Comparison of ENCODE assay signal across 14 cellular contexts in genomic region chr20:3931664-3932063, GRCh38. TPM values are rescaled to one million over a fixed set of nuclear protein-coding genes. Genes with fewer than 3 reads are reported as not detected.
DNase-seq lines count a peak whose midpoint lies in the region; ATAC-seq and TF ChIP-seq lines count a peak whose summit lies in the region.
"Had no signal": no experiment of that assay in that cellular context is flagged by ENCODE, and none has a peak within 500 bp of the region (broad histone marks: within the 10 kb centered on the region; RNA-seq: fewer than 3 reads in every experiment).

No MANE protein-coding gene starts in this region.

- H3K27ac Mint-ChIP-seq in central memory CD8-positive, alpha-beta T cell (ENCODE audit: low read depth) = no peak overlapping the region
- H3K27ac Mint-ChIP-seq in neural progenitor cell (peak overlapping the region; percentile 87), GM23338 (no peak overlapping the region)

- H3K4me2 ChIP-seq in neural progenitor cell (no peak overlapping the region), GM23338 (no peak overlapping the region)
- H3K4me2 ChIP-seq: smooth muscle cell had no signal

- no peaks in the 10 kb centered on the region for H3K9me2 ChIP-seq in GM23338 (ENCODE audit: insufficient read depth)

- H3K9ac ChIP-seq in neural progenitor cell = no peak overlapping the region

- H3K9me3 ChIP-seq in right atrium auricular region (no peaks in the 10 kb centered on the region), neural progenitor cell (ENCODE audit: low read depth) (no peaks in the 10 kb centered on the region)

- H3K36me3 ChIP-seq in right atrium auricular region (no peaks in the 10 kb centered on the region), neural progenitor cell (no peaks in the 10 kb centered on the region), GM23338 (ENCODE audit: insufficient read depth) (no peaks in the 10 kb centered on the region)

- H3K4me3 ChIP-seq in right atrium auricular region = no peak overlapping the region
- no peak overlapping the region for H3K4me3 ChIP-seq in neural progenitor cell
- no peak overlapping the region for H3K4me3 ChIP-seq in GM23338
- H3K4me3 ChIP-seq: smooth muscle cell had no signal

- DNase-seq in right atrium auricular region (ENCODE audit: low spot score) = peak; percentile 47
- DNase-seq in left ventricle myocardium superior = no peak
- DNase-seq in central memory CD8-positive, alpha-beta T cell (ENCODE audit: low spot score in 2 of 2) = no peak
- DNase-seq in neural progenitor cell (ENCODE audit: low spot score) = no peak
- no peak for DNase-seq in GM23338 (ENCODE audit: low spot score)
- DNase-seq: activated CD8-positive, alpha-beta memory T cell treated with anti-CD3 and anti-CD28 coated beads for 24 hours; NCI-H1930; NCI-H526 treated with DMSO at 0.1 percent for 48 hours; WERI-Rb-1 had no signal

- peaks cover 0 to 65% of the 10 kb centered on the region in 2 donors for H3K4me1 ChIP-seq in right atrium auricular region
- H3K4me1 ChIP-seq in neural progenitor cell = peaks cover 16% of the 10 kb centered on the region
- H3K4me1 ChIP-seq in GM23338 (ENCODE audit: insufficient read depth) = peaks cover 25% of the 10 kb centered on the region

- ATAC-seq in left ventricle myocardium superior = no peak
- ATAC-seq in central memory CD8-positive, alpha-beta T cell (replicated peaks; ENCODE audit: extremely low read depth, poor library complexity, severe bottlenecking) = no peak
- no peak for ATAC-seq in HG03378 (IDR thresholded peaks at IDR 0.05; ENCODE audit: unreplicated experiment)
- ATAC-seq in GM18502 (IDR thresholded peaks at IDR 0.05; ENCODE audit: poor library complexity, unreplicated experiment) = no peak
- no peak for ATAC-seq in GM18907 (IDR thresholded peaks at IDR 0.05; ENCODE audit: unreplicated experiment)
- no peak for ATAC-seq in GM23338

- H4K20me1 ChIP-seq in neural progenitor cell (ENCODE audit: low read depth) (peaks cover 19% of the 10 kb centered on the region), GM23338 (replicated peaks; ENCODE audit: insufficient read depth) (peaks cover 12% of the 10 kb centered on the region)

- peaks cover 50% of the 10 kb centered on the region for H3K4me1 Mint-ChIP-seq in central memory CD8-positive, alpha-beta T cell
- H3K4me1 Mint-ChIP-seq in neural progenitor cell (peaks cover 37% of the 10 kb centered on the region), GM23338 (peaks cover 22% of the 10 kb centered on the region)

- H3F3A ChIP-seq in neural progenitor cell (ENCODE audit: low read depth) (peaks cover 24% of the 10 kb centered on the region), GM23338 (replicated peaks; ENCODE audit: low read depth) (peaks cover 19% of the 10 kb centered on the region)

- H3K79me2 ChIP-seq in neural progenitor cell (ENCODE audit: low read depth) = no peaks in the 10 kb centered on the region
- H3K79me2 ChIP-seq in GM23338 (replicated peaks; ENCODE audit: insufficient read depth) = no peaks in the 10 kb centered on the region

- H3K36me3 Mint-ChIP-seq in central memory CD8-positive, alpha-beta T cell (ENCODE audit: insufficient read depth) = peaks cover 13% of the 10 kb centered on the region
- peaks cover 19% of the 10 kb centered on the region for H3K36me3 Mint-ChIP-seq in neural progenitor cell
- peaks cover 7% of the 10 kb centered on the region; the same call in 2 of the 3 replicates for H3K36me3 Mint-ChIP-seq in GM23338 (ENCODE audit: low read depth)

- H3K27me3 ChIP-seq in right atrium auricular region (no peaks in the 10 kb centered on the region), neural progenitor cell (no peaks in the 10 kb centered on the region), GM23338 (ENCODE audit: insufficient read depth) (no peaks in the 10 kb centered on the region)

- H3K27me3 Mint-ChIP-seq in central memory CD8-positive, alpha-beta T cell = no peaks in the 10 kb centered on the region
- H3K27me3 Mint-ChIP-seq in neural progenitor cell (ENCODE audit: insufficient read depth, low read depth) (peaks cover 12% of the 10 kb centered on the region), GM23338 (ENCODE audit: insufficient read depth, low read depth, poor library complexity) (peaks cover 47% of the 10 kb centered on the region)

- no peak overlapping the region for H2AFZ ChIP-seq in neural progenitor cell (replicated peaks)
- H2AFZ ChIP-seq in GM23338 = no peak overlapping the region

- H3K27ac ChIP-seq in right atrium auricular region (peak overlapping the region in 1 of 2 donors; percentile 0), neural progenitor cell (no peak overlapping the region), GM23338 (ENCODE audit: low read depth) (no peak overlapping the region)
- H3K27ac ChIP-seq: WERI-Rb-1 had no signal

- peak overlapping the region; percentile 72 for H3K4me3 Mint-ChIP-seq in central memory CD8-positive, alpha-beta T cell
- no peak overlapping the region for H3K4me3 Mint-ChIP-seq in neural progenitor cell
- H3K4me3 Mint-ChIP-seq in GM23338 = no peak overlapping the region
- H3K4me3 Mint-ChIP-seq: mesothelial cell of epicardium had no signal

- no peaks in the 10 kb centered on the region for H3K9me3 Mint-ChIP-seq in central memory CD8-positive, alpha-beta T cell
- no peaks in the 10 kb centered on the region for H3K9me3 Mint-ChIP-seq in neural progenitor cell
- no peaks in the 10 kb centered on the region for H3K9me3 Mint-ChIP-seq in GM23338
- H3K9me3 Mint-ChIP-seq: mesothelial cell of epicardium had no signal

- intact Hi-C loops in left ventricle myocardium superior (cut with micrococcal nuclease) = no loop called here

- no peak for TF ChIP-seq CTCF in right atrium auricular region (IDR thresholded peaks at IDR 0.05)
- TF ChIP-seq CTCF in neural progenitor cell (IDR thresholded peaks at IDR 0.05) = no peak
- no peak for TF ChIP-seq CTCF in GM23338 (conservative IDR thresholded peaks at IDR 0.05; ENCODE audit: low read depth in 2 of 2)

TF ChIP-seq in GM23338, 12 proteins besides CTCF, POLR2A, EP300 and RAD21 (continues in another document):
- TF ChIP-seq ETS1 (IDR thresholded peaks at IDR 0.05) (no peak), ZNF331 (CRISPR knock-in tag; IDR thresholded peaks at IDR 0.05; ENCODE audit: low read depth) (no peak)

RNA-seq across cellular contexts. Expression of gene PANK2, which starts 42.5 kb away (rescaled TPM):
- 10 to 100 TPM; 15.5 to 19.5 TPM for total RNA-seq in right atrium auricular region
- total RNA-seq in left ventricle myocardium superior = 17.4 TPM
- total RNA-seq in neural progenitor cell (ENCODE audit: low replicate concordance) = 55.7 and 60.7 TPM in 2 replicates
- total RNA-seq in GM23338 (2014; rRNA removed; shearing (Covaris generic)) = 63.4 and 72.0 TPM in 2 replicates
- 36.1 and 36.8 TPM in 2 replicates for polyA plus RNA-seq in GM23338 (2016; fragmentation: Nextera tagmentation; extraction: Ambion mirVana)
